ENCODE assay signal across 22 cellular contexts in the genomic region with DNA sequence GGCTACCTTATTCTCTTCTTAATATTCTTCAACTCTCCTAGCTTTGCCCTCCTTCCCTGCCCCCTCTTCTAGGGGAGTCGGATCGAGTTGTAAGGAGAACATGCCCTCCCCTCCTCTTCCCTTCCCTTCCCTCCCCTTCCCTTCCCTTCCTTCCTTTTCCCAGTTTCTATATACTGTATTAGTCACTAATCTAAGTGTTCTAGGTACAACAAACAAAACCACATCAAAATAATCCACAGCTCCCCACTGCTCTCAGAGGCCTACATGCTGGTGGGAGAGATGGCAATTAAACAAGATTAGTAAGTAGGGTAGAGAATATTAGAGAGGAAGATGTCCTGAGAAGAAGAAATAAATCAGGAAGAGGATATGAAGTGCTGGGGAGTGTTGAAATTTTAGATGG.
"Had no signal": no experiment of that assay in that cellular context is flagged by ENCODE, and none has a peak within 500 bp of the region (broad histone marks: within the 10 kb centered on the region; RNA-seq: fewer than 3 reads in every experiment).

No MANE protein-coding gene starts in this region.

- ATAC-seq: Panc1, PC-3 had no signal

- DNase-seq: Karpas-422, KG1, MG63, NCI-H1092, NCI-H1105 treated with DMSO at 0.1 percent for 48 hours, NCI-H1436, NCI-H187, NCI-H2029, NCI-H2081 treated with DMSO at 0.1 percent for 48 hours, NCI-H2171, NCI-H226, NCI-H446, NCI-H510A, NCI-H524 treated with DMSO at 0.1 percent for 48 hours, NCI-H69, NCI-H774, PC-3, SHP77, SK-N-SH, SW 1271 had no signal

- H3K27ac Mint-ChIP-seq: IgD-negative memory B cell had no signal

- H3K9me3 Mint-ChIP-seq: IgD-negative memory B cell had no signal

- H3K36me3 Mint-ChIP-seq: IgD-negative memory B cell had no signal

- H3K4me3 Mint-ChIP-seq: IgD-negative memory B cell had no signal

- H3K27me3 Mint-ChIP-seq: IgD-negative memory B cell had no signal
